In genomic region chr20:41316602-41317535, GRCh38 we compare ENCODE assay signal across 8 cellular contexts.
DNase-seq lines count a peak whose midpoint lies in the region; ATAC-seq and TF ChIP-seq lines count a peak whose summit lies in the region.

No MANE protein-coding gene starts in this region.

- peak overlapping the region; percentile 74 to 80 for H3K4me3 ChIP-seq in muscle layer of duodenum (ENCODE audit: low read depth in 1 of 2, low read length in 2 of 2)

- no peaks in the 10 kb centered on the region for H3K9me3 ChIP-seq in muscle layer of duodenum (ENCODE audit: control insufficient read depth in 1 of 2, low read length in 2 of 2)

- TF ChIP-seq POLR2A in erythroblast (IDR thresholded peaks at IDR 0.05; ENCODE audit: low read length): no peak

- H3K4me1 ChIP-seq in muscle layer of duodenum (ENCODE audit: control insufficient read depth in 1 of 2, insufficient read depth in 2 of 2, low read length in 2 of 2): no peaks in the 10 kb centered on the region

- H3K27ac ChIP-seq in muscle layer of duodenum (ENCODE audit: low read length): peak overlapping the region; percentile 90

- H3K36me3 ChIP-seq in muscle layer of duodenum (ENCODE audit: control insufficient read depth in 1 of 2, insufficient read depth in 2 of 2, low read length in 2 of 2): peaks cover 0 to 12% of the 10 kb centered on the region in 2 donors

- H3K27me3 ChIP-seq in muscle layer of duodenum (ENCODE audit: low read depth, low read length): no peaks in the 10 kb centered on the region

- peak; percentile 11 to 42 for DNase-seq in AML-193 (lab: John Stamatoyannopoulos, UW)
- DNase-seq in NOMO-1 (lab: John Stamatoyannopoulos, UW; ENCODE audit: unreplicated experiment in 2 of 2): peak; percentile 39 to 63
- peak; percentile 68 for DNase-seq in activated T-cell treated with anti-CD3 and anti-CD28 coated beads for 48 hours (ENCODE audit: low read depth)
- peak; percentile 80 to 84 for DNase-seq in erythroblast (lab: John Stamatoyannopoulos, UW)
- DNase-seq in stimulated activated CD8-positive, alpha-beta memory T cell treated with anti-CD3 and anti-CD28 coated beads, Interleukin-7, amount 100 ng/mL, for 4 hours (ENCODE audit: low read depth in 2 of 2): peak; percentile 60 to 76

- ATAC-seq in GM19043 (IDR thresholded peaks at IDR 0.05; ENCODE audit: low read depth, unreplicated experiment) (peak; percentile 47), HG03342 (IDR thresholded peaks at IDR 0.05; ENCODE audit: unreplicated experiment) (peak; percentile 59)

Comparison
In these comparisons a context has a peak if more than half of its experiments do, and no peak if none do; other contexts are left out.
1. Peak in every context shown above with its lines: DNase-seq, ATAC-seq, H3K4me3 ChIP-seq and H3K27ac ChIP-seq.
2. DNase-seq: peak in every context shown above with its lines; median percentile 82 in erythroblast; 68 in activated T-cell treated with anti-CD3 and anti-CD28 coated beads for 48 hours; 68 in stimulated activated CD8-positive, alpha-beta memory T cell treated with anti-CD3 and anti-CD28 coated beads, Interleukin-7, amount 100 ng/mL, for 4 hours; 51 in NOMO-1; 26 in AML-193.